In genomic region chr1:31296486-31297272, GRCh38 we compare ENCODE assay signal across 7 cellular contexts. TPM values are rescaled to one million over a fixed set of nuclear protein-coding genes. Genes with fewer than 3 reads are reported as not detected.
DNase-seq lines count a peak whose midpoint lies in the region; ATAC-seq and TF ChIP-seq lines count a peak whose summit lies in the region.

Gene SNRNP40 (minus strand): TSS chr1:31296788. CDS start chr1:31296751, 37 bp downstream.
Gene ZCCHC17 (plus strand): TSS chr1:31297032. CDS start chr1:31310099, 13,067 bp downstream.

- ATAC-seq in GM18499 (IDR thresholded peaks at IDR 0.05; ENCODE audit: insufficient read depth, unreplicated experiment) (peak; percentile 87), HG02943 (IDR thresholded peaks at IDR 0.05; ENCODE audit: low read depth, unreplicated experiment) (peak; percentile 96)

- in situ Hi-C loops in astrocyte of the cerebellum (cut with HindIII; ENCODE audit: low sequenced_read_pairs): no loop called here

- DNase-seq in NCI-H187 treated with DMSO at 0.1 percent for 48 hours (lab: John Stamatoyannopoulos, UW) (peak; percentile 97), astrocyte of the cerebellum (ENCODE audit: low read depth) (peak; percentile 99), hepatic stellate cell (ENCODE audit: low spot score) (peak; percentile 98), renal cortical epithelial cell (ENCODE audit: low read depth) (peak; percentile 99)
- peak; percentile 95 for DNase-seq in T-helper 2 cell treated with Interferon-gamma antibody and Interleukin-4, amounts not matched to agents 5 μg/mL and 100 μg/mL, for 36 hours (ENCODE audit: low spot score)

- H3K4me3 ChIP-seq in astrocyte of the cerebellum (ENCODE audit: low read depth, low read length): peak within 1 kb of the TSS; percentile 98

- H3K9me3 Mint-ChIP-seq in T-helper 2 cell treated with Interferon-gamma antibody and Interleukin-4, amounts not matched to agents 5 μg/mL and 100 μg/mL, for 36 hours: no peaks in the 10 kb centered on the region

- no peak for TF ChIP-seq CTCF in astrocyte of the cerebellum (IDR thresholded peaks at IDR 0.05; ENCODE audit: low read depth, low read length, missing control alignments)

- no peak within 1 kb of the TSS for H3K27ac Mint-ChIP-seq in T-helper 2 cell treated with Interferon-gamma antibody and Interleukin-4, amounts not matched to agents 5 μg/mL and 100 μg/mL, for 36 hours

- peaks cover 26% of the 10 kb centered on the region for H3K36me3 Mint-ChIP-seq in T-helper 2 cell treated with Interferon-gamma antibody and Interleukin-4, amounts not matched to agents 5 μg/mL and 100 μg/mL, for 36 hours (ENCODE audit: low read depth)

- no peaks in the 10 kb centered on the region for H3K27me3 Mint-ChIP-seq in T-helper 2 cell treated with Interferon-gamma antibody and Interleukin-4, amounts not matched to agents 5 μg/mL and 100 μg/mL, for 36 hours (ENCODE audit: low read depth)

- H3K4me3 Mint-ChIP-seq in T-helper 2 cell treated with Interferon-gamma antibody and Interleukin-4, amounts not matched to agents 5 μg/mL and 100 μg/mL, for 36 hours: no peak within 1 kb of the TSS

- H3K4me1 Mint-ChIP-seq in T-helper 2 cell treated with Interferon-gamma antibody and Interleukin-4, amounts not matched to agents 5 μg/mL and 100 μg/mL, for 36 hours (ENCODE audit: low read depth): peaks cover 19% of the 10 kb centered on the region

RNA-seq across cellular contexts. Expression of gene SNRNP40, which starts in this region (rescaled TPM):
- 54.7 and 117 TPM in 2 replicates for total RNA-seq in renal cortical epithelial cell

RNA-seq across cellular contexts. Expression of gene ZCCHC17, which starts in this region (rescaled TPM):
- 50.9 and 68.8 TPM in 2 replicates for total RNA-seq in renal cortical epithelial cell

Comparison
In these comparisons a context has a peak if more than half of its experiments do, and no peak if none do; other contexts are left out.
1. Peak in every context shown above with its lines: DNase-seq, ATAC-seq and H3K4me3 ChIP-seq.